ENCODE assay signal across 8 cellular contexts in the genomic region with DNA sequence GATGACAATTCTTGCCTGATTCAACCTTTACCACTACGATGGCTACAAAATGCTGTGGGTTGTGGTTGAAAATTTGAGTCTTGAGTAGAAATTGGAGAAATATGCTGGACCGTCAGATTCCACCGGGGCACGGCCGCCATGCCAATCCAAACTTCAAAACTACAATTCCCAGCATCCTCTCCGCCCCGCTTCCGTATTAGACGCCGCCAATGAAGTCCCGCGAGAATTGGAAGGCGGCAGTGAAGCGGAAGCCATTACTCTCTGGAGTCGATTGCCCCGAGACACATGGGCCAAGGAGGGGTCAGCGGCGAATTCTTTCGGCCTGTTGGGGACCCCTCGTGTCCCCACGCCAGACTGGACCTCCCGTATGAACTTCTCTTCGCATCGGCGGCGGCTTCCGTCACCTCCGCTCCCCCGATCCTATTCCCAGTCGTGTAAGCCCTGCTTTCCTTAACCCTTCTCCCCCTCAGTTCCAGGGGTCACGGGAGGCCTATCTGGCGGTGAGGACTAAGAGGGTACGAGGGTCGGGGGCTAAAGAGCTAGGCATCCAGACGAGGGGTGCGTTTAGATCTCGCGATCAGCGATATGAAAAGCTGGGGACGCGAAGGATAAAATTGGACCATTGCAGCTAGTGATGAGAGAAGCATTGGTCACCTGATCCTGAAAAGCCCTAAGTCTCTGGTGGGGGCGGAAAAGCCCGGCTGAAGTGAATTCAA. TPM values are rescaled to one million over a fixed set of nuclear protein-coding genes. Genes with fewer than 3 reads are reported as not detected.
DNase-seq lines count a peak whose midpoint lies in the region; TF ChIP-seq lines count a peak whose summit lies in the region.

Gene ZNF317 (plus strand): TSS at position 239 of the 716 bp plus-strand sequence. CDS start 15,620 bp downstream, outside the sequence.

- H2BK15ac ChIP-seq in mesenchymal stem cell (ENCODE audit: low read depth, poor library complexity, severe bottlenecking), result peak within 1 kb of the TSS; percentile 84

- H3K18ac ChIP-seq in mesenchymal stem cell (ENCODE audit: low read depth in 1 of 2, low read length in 2 of 2), result peak within 1 kb of the TSS; percentile 67 to 97

- peak within 1 kb of the TSS; percentile 67 for H2BK120ac ChIP-seq in mesenchymal stem cell (ENCODE audit: low read depth, low read length)

- H3K36me3 Mint-ChIP-seq in CD8-positive, alpha-beta memory T cell, result peaks cover 14 to 31% (median 15%) of the 10 kb centered on the region in 3 donors

- H3K27ac Mint-ChIP-seq in CD8-positive, alpha-beta memory T cell, result peak within 1 kb of the TSS; percentile 91 to 99 (median 98)

- no peak within 1 kb of the TSS for H2BK5ac ChIP-seq in mesenchymal stem cell (ENCODE audit: low read depth, low read length, poor library complexity, severe bottlenecking)

- 1% methylated on average over 31 of the region's 43 CpGs for WGBS in mesenchymal stem cell

- no peak for TF ChIP-seq CTCF in GM20000 (IDR thresholded peaks at IDR 0.05; ENCODE audit: extremely low read depth, missing control alignments)

- DNase-seq in CD8-positive, alpha-beta memory T cell, result peak; percentile 84 to 94 (median 88)
- DNase-seq in GM20000 (ENCODE audit: low spot score) (peak; percentile 86), HT1080 (ENCODE audit: low read depth) (peak; percentile 82), NOMO-1 treated with DMSO at 0.1 percent for 48 hours (lab: John Stamatoyannopoulos, UW; ENCODE audit: unreplicated experiment) (peak; percentile 92), mesenchymal stem cell (peak; percentile 94)
- DNase-seq in activated CD8-positive, alpha-beta memory T cell treated with anti-CD3 and anti-CD28 coated beads for 4 hours (ENCODE audit: low read depth in 2 of 2), result peak; percentile 80 to 82
- peak; percentile 74 for DNase-seq in stimulated activated CD8-positive, alpha-beta memory T cell treated with anti-CD3 and anti-CD28 coated beads, Interleukin-12 subunit alpha, Interleukin-12 subunit beta, amount 100 ng/mL, for 4 hours (ENCODE audit: low read depth)

- H3K4me1 ChIP-seq in CD8-positive, alpha-beta memory T cell (ENCODE audit: insufficient read depth, low read length), result peaks cover 22% of the 10 kb centered on the region
- H3K4me1 ChIP-seq in endocrine pancreas (ENCODE audit: control insufficient read depth, insufficient read depth, low read length) (peaks cover 8% of the 10 kb centered on the region), mesenchymal stem cell (ENCODE audit: control insufficient read depth, insufficient read depth, low read depth, low read length) (peaks cover 2% of the 10 kb centered on the region)

- H3K27ac ChIP-seq in CD8-positive, alpha-beta memory T cell (ENCODE audit: low read depth, low read length), result peak within 1 kb of the TSS; percentile 91
- H3K27ac ChIP-seq in mesenchymal stem cell (ENCODE audit: low read length, poor library complexity, severe bottlenecking), result no peak within 1 kb of the TSS

- H3K4me2 ChIP-seq in mesenchymal stem cell (ENCODE audit: low read length, poor library complexity, severe bottlenecking), result peak within 1 kb of the TSS; percentile 82

- peak within 1 kb of the TSS; percentile 98 for H2AFZ ChIP-seq in mesenchymal stem cell (ENCODE audit: low read depth, low read length)

- no peaks in the 10 kb centered on the region for H3K27me3 ChIP-seq in CD8-positive, alpha-beta memory T cell (ENCODE audit: insufficient read depth, low read length, poor library complexity, severe bottlenecking)
- H3K27me3 ChIP-seq in endocrine pancreas (ENCODE audit: control insufficient read depth, insufficient read depth, low read length) (no peaks in the 10 kb centered on the region), mesenchymal stem cell (ENCODE audit: control insufficient read depth in 1 of 2, insufficient read depth in 1 of 2, low read length in 2 of 2) (no peaks in the 10 kb centered on the region)

- peak within 1 kb of the TSS in 1 of 2 experiments; percentile 46 for H3K14ac ChIP-seq in mesenchymal stem cell (ENCODE audit: low read length in 2 of 2)

- peak within 1 kb of the TSS; percentile 96 to 99 (median 99) for H3K4me3 Mint-ChIP-seq in CD8-positive, alpha-beta memory T cell

- no peaks in the 10 kb centered on the region for H3K79me1 ChIP-seq in mesenchymal stem cell (replicated peaks; ENCODE audit: low read length, poor library complexity, severe bottlenecking)

- peak within 1 kb of the TSS; percentile 8 for H4K91ac ChIP-seq in mesenchymal stem cell (ENCODE audit: low read length)

- CTCF ChIA-PET in CD8-positive, alpha-beta memory T cell (lab: Charles Lee), result interaction anchor here (0.8 kb wide), 1 partner anchor 9 kb away, joined by 3 read pairs; no protein-coding TSS in a partner anchor

- H3K36me3 ChIP-seq in CD8-positive, alpha-beta memory T cell (ENCODE audit: insufficient read depth, low read length), result no peaks in the 10 kb centered on the region
- H3K36me3 ChIP-seq in endocrine pancreas (ENCODE audit: control insufficient read depth, insufficient read depth, low read length), result no peaks in the 10 kb centered on the region
- H3K36me3 ChIP-seq in mesenchymal stem cell (ENCODE audit: control insufficient read depth in 1 of 2, insufficient read depth in 2 of 2, low read depth in 1 of 2, low read length in 2 of 2), result peaks cover 0 to 3% of the 10 kb centered on the region in 2 experiments

- H3K23ac ChIP-seq in mesenchymal stem cell (ENCODE audit: low read length in 2 of 2), result no peak within 1 kb of the TSS

- H3K27me3 Mint-ChIP-seq in CD8-positive, alpha-beta memory T cell, result peaks cover 6 to 7% of the 10 kb centered on the region in 2 donors

- POLR2A ChIA-PET in CD8-positive, alpha-beta memory T cell (lab: Charles Lee), result interaction anchor here (0.5 kb wide), 1 partner anchor 1387 kb away, joined by 3 read pairs; no protein-coding TSS in a partner anchor

- peaks cover 8% of the 10 kb centered on the region for H3K9me3 ChIP-seq in CD8-positive, alpha-beta memory T cell (ENCODE audit: low read length)
- H3K9me3 ChIP-seq in endocrine pancreas (ENCODE audit: control insufficient read depth, low read length), result no peaks in the 10 kb centered on the region
- peaks cover 21% of the 10 kb centered on the region for H3K9me3 ChIP-seq in mesenchymal stem cell (ENCODE audit: control insufficient read depth, low read length)

- peak within 1 kb of the TSS; percentile 93 for H4K8ac ChIP-seq in mesenchymal stem cell (ENCODE audit: low read length)

- peaks cover 45 to 60% (median 58%) of the 10 kb centered on the region in 3 donors for H3K4me1 Mint-ChIP-seq in CD8-positive, alpha-beta memory T cell

- H3K4ac ChIP-seq in mesenchymal stem cell (ENCODE audit: low read depth in 1 of 2, low read length in 2 of 2), result peak within 1 kb of the TSS; percentile 20 to 42

- no peak within 1 kb of the TSS for H2BK12ac ChIP-seq in mesenchymal stem cell (ENCODE audit: low read length in 2 of 2)

- H3K4me3 ChIP-seq in CD8-positive, alpha-beta memory T cell (ENCODE audit: low read length), result peak within 1 kb of the TSS; percentile 96
- H3K4me3 ChIP-seq in endocrine pancreas (ENCODE audit: control insufficient read depth, insufficient read depth, low read length), result peak within 1 kb of the TSS; percentile 85
- H3K4me3 ChIP-seq in mesenchymal stem cell (ENCODE audit: insufficient read depth in 1 of 2, low read depth in 1 of 2, low read length in 2 of 2), result peak within 1 kb of the TSS; percentile 63 to 99

- peak within 1 kb of the TSS; percentile 75 for H3K9ac ChIP-seq in endocrine pancreas (ENCODE audit: control insufficient read depth, insufficient read depth, low read length)
- H3K9ac ChIP-seq in mesenchymal stem cell (ENCODE audit: low read length), result peak within 1 kb of the TSS; percentile 99

- peaks cover 5 to 10% (median 7%) of the 10 kb centered on the region in 5 donors for H3K9me3 Mint-ChIP-seq in CD8-positive, alpha-beta memory T cell

- no peak within 1 kb of the TSS for H2AK5ac ChIP-seq in mesenchymal stem cell (ENCODE audit: low read length, severe bottlenecking)

RNA-seq across cellular contexts. Expression of gene ZNF317, which starts in this region (rescaled TPM):
- 10 to 100 TPM; 54.1 to 59.7 TPM for total RNA-seq in CD8-positive, alpha-beta memory T cell
- polyA plus RNA-seq in CD8-positive, alpha-beta memory T cell, result 50.7 TPM
- total RNA-seq in HT1080 (2014; rRNA removed; shearing (Covaris generic)), result 21.4 TPM in 2 replicates
- polyA plus RNA-seq in HT1080 (2015; cell fraction: cytosol; rRNA removed), result 14.4 and 21.5 TPM in 2 replicates
- polyA plus RNA-seq in HT1080 (2015; cell fraction: nucleus; rRNA removed), result 22.4 and 27.3 TPM in 2 replicates
- 26.2 TPM for polyA plus RNA-seq in mesenchymal stem cell (2013, experiment 1 of 2)
- polyA plus RNA-seq in mesenchymal stem cell (2013, experiment 2 of 2), result 27.6 TPM
